In genomic region chr15:100602064-100602821, GRCh38 we compare ENCODE assay signal across 8 cellular contexts. TPM values are rescaled to one million over a fixed set of nuclear protein-coding genes. Genes with fewer than 3 reads are reported as not detected.
DNase-seq lines count a peak whose midpoint lies in the region; ATAC-seq, FAIRE-seq and TF ChIP-seq lines count a peak whose summit lies in the region.

ASB7 (plus strand) TSS chr15:100602589; CDS start chr15:100612217, 9,628 bp downstream.
LINS1 (minus strand) TSS chr15:100602184; CDS start chr15:100580842, 21,342 bp downstream.

- intact Hi-C loops in aorta (cut with DNase I) = loop anchor here in 1 of 2 donors (10.0 kb wide), 1 partner anchor 693 kb away; the partner anchor contains the start of gene SNRPA1

- DNase-seq in GM18507 (ENCODE audit: extremely low spot score, insufficient read length, low read depth) (peak; percentile 92), NCI-H2029 treated with DMSO at 0.1 percent for 48 hours (lab: John Stamatoyannopoulos, UW) (peak; percentile 71), T-helper 9 cell (peak; percentile 99), astrocyte of the cerebellum (ENCODE audit: low read depth) (peak; percentile 100), hepatic stellate cell (ENCODE audit: low spot score) (peak; percentile 95), aorta (peak; percentile 100)

- FAIRE-seq in GM18507 (lab: Jason Lieb, UNC) = peak; percentile 100

- H3K4me3 ChIP-seq in astrocyte of the cerebellum (ENCODE audit: low read depth, low read length) (peak within 1 kb of the TSS; percentile 99), rectal smooth muscle tissue (ENCODE audit: low read length) (peak within 1 kb of the TSS; percentile 94), aorta (ENCODE audit: low read length in 2 of 2) (peak within 1 kb of the TSS; percentile 58 to 82)

- peak within 1 kb of the TSS; percentile 98 for H3K9ac ChIP-seq in rectal smooth muscle tissue (ENCODE audit: low read length)

- H3K36me3 ChIP-seq in rectal smooth muscle tissue (ENCODE audit: control insufficient read depth, insufficient read depth, low read length) = no peaks in the 10 kb centered on the region
- H3K36me3 ChIP-seq in aorta (ENCODE audit: control insufficient read depth in 1 of 2, insufficient read depth in 2 of 2, low read length in 1 of 2) = no peaks in the 10 kb centered on the region

- 1% methylated on average over 44 to 51 of the region's 51 CpGs for WGBS in aorta, 2 donors

- peak within 1 kb of the TSS; percentile 78 for H3K27ac ChIP-seq in rectal smooth muscle tissue (ENCODE audit: low read depth, low read length)
- H3K27ac ChIP-seq in aorta (ENCODE audit: low read depth in 1 of 2, low read length in 2 of 2) = peak within 1 kb of the TSS in 1 of 2 donors; percentile 0

- H3K4me1 ChIP-seq in rectal smooth muscle tissue (ENCODE audit: control insufficient read depth, insufficient read depth, low read length) = peaks cover 17% of the 10 kb centered on the region
- H3K4me1 ChIP-seq in aorta (ENCODE audit: control insufficient read depth in 1 of 2, insufficient read depth in 2 of 2, low read length in 2 of 2) = no peaks in the 10 kb centered on the region

- ATAC-seq in HG02981 (IDR thresholded peaks at IDR 0.05; ENCODE audit: unreplicated experiment) (peak; percentile 87), aorta (ENCODE audit: low FRiP score) (peak; percentile 99)

- in situ Hi-C loops in astrocyte of the cerebellum (cut with HindIII; ENCODE audit: low sequenced_read_pairs) = no loop called here

- no peak for TF ChIP-seq CTCF in astrocyte of the cerebellum (IDR thresholded peaks at IDR 0.05; ENCODE audit: low read depth, low read length, missing control alignments)

- H3K9me3 ChIP-seq in aorta (ENCODE audit: control insufficient read depth, low read length) = no peaks in the 10 kb centered on the region

- H3K27me3 ChIP-seq in rectal smooth muscle tissue (ENCODE audit: control insufficient read depth, insufficient read depth, low read length) (no peaks in the 10 kb centered on the region), aorta (ENCODE audit: control insufficient read depth in 1 of 2, insufficient read depth in 2 of 2, low read length in 1 of 2) (no peaks in the 10 kb centered on the region)

RNA-seq across cellular contexts. Expression of gene ASB7, which starts in this region (rescaled TPM):
- total RNA-seq in aorta = 10 to 100 TPM; 11.0 to 11.5 TPM
- polyA plus RNA-seq in aorta = 1 to 10 TPM; 2.9 to 5.6 TPM

RNA-seq across cellular contexts. Expression of gene LINS1, which starts in this region (rescaled TPM):
- 10 to 100 TPM; 12.8 to 19.2 TPM for total RNA-seq in aorta
- 10 to 100 TPM in 1 of 2 donors, 1 to 10 TPM in 1; 7.1 to 11.3 TPM for polyA plus RNA-seq in aorta
